8 cellular contexts compared by ENCODE assay signal in the genomic region with DNA sequence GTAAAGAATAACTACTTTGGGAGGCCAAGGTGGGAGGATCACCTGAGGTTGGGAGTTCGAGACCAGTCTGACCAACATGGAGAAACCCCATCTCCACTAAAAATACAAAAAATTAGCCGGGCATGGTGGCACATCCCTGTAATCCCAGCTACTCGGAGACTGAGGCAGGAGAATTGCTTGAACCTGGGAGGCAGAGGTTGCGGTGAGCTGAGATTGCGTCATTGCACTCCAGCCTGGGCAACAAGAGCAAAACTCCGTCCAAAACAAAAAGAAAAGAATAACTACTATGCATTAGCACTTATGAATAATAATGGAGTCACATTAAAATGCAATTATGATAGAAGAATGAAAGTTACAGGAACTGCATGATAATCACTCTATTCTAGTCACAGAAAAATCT. TPM values are rescaled to one million over a fixed set of nuclear protein-coding genes. Genes with fewer than 3 reads are reported as not detected.
"Had no signal": no experiment of that assay in that cellular context is flagged by ENCODE, and none has a peak within 500 bp of the region (broad histone marks: within the 10 kb centered on the region; RNA-seq: fewer than 3 reads in every experiment).

No MANE protein-coding gene starts in this region.

RNA-seq across cellular contexts. Expression of gene ENDOU, which starts 57.4 kb away (rescaled TPM):
- total RNA-seq: PC-3, Peyer's patch, Right ventricle myocardium inferior, SJCRH30, SJSA1, SK-MEL-5, T-cell had no signal
- polyA plus RNA-seq: SK-N-SH had no signal
